In the genomic region with DNA sequence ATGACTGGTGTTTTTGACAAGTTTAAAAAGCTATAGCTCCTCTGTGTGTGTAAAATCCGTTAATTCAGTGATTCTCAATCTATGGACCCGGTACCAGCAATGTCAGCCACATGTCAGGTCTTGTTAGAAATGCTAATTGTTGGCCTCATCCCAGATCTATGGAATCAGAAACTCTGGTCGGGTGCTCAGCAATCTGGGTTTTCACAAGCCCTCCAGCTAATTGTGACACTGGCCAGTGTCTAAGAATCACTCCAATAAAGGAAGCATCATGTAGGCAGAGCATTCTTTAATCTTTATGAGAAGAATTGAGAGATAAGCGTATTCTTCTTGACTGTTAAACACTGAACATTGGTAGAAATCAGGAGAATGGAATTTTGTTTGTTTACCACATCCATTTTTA, we compare ENCODE assay signal across 34 cellular contexts.
"Had no signal": no experiment of that assay in that cellular context is flagged by ENCODE, and none has a peak within 500 bp of the region (broad histone marks: within the 10 kb centered on the region; RNA-seq: fewer than 3 reads in every experiment).

No MANE protein-coding gene starts in this region.

- H3K4me1 ChIP-seq: body of pancreas, breast epithelium had no signal

- H3K27ac Mint-ChIP-seq: activated B cell treated with CpG ODN at 0.5 μM for 24 hours; activated CD4-positive, alpha-beta memory T cell treated with anti-CD3 and anti-CD28 coated beads for 36 hours; activated CD4-positive, alpha-beta T cell treated with anti-CD3 and anti-CD28 coated beads, Interleukin-2, amount 10 ng/mL, durations not matched to agents 24 days and 14 days; activated CD8-positive, alpha-beta T cell treated with anti-CD3 and anti-CD28 coated beads for 36 hours; activated naive CD4-positive, alpha-beta T cell treated with anti-CD3 and anti-CD28 coated beads for 36 hours; activated naive CD4-positive, alpha-beta T cell treated with anti-CD3 and anti-CD28 coated beads, Interleukin-2, amount 50 U/mL, for 72 hours; activated naive CD8-positive, alpha-beta T cell treated with anti-CD3 and anti-CD28 coated beads for 36 hours; activated T-cell treated with anti-CD3 and anti-CD28 coated beads, Interleukin-2, amount 50 U/mL, for 72 hours; activated T-helper 1 cell treated with anti-CD3 and anti-CD28 coated beads, Interleukin-12 subunit alpha, Interleukin-12 subunit beta, Interleukin-2, Interleukin-4 antibody, amounts not matched to agents 30 ng/mL and 10 ng/mL and 1 ng/mL, durations not matched to agents 14 hours and 24 hours and 36 hours; activated T-helper 17 cell treated with anti-CD3 and anti-CD28 coated beads, Interleukin-2, amount 50 U/mL, for 72 hours; T-helper 1 cell treated with Interleukin-12 subunit alpha and Interleukin-12 subunit beta and Interleukin-4 antibody, amounts not matched to agents 30 μg/mL and 1 μg/mL, for 36 hours; T-helper 2 cell treated with Interferon-gamma antibody and Interleukin-4, amounts not matched to agents 5 μg/mL and 100 μg/mL, for 36 hours had no signal

- DNase-seq: activated B cell treated with CpG ODN at 0.5 μM for 24 hours; activated CD4-positive, alpha-beta memory T cell treated with anti-CD3 and anti-CD28 coated beads for 36 hours; activated CD4-positive, alpha-beta T cell treated with anti-CD3 and anti-CD28 coated beads for 4 hours; activated CD4-positive, alpha-beta T cell treated with anti-CD3 and anti-CD28 coated beads, Interleukin-2, amount 10 ng/mL, durations not matched to agents 24 days and 14 days; activated CD4-positive, alpha-beta T cell treated with anti-CD3 and anti-CD28 coated beads, Interleukin-2, amount 50 U/mL, for 1 hour; activated CD4-positive, alpha-beta T cell treated with anti-CD3 and anti-CD28 coated beads, Interleukin-2, amount 50 U/mL, for 4 hours; activated CD4-positive, CD25-positive, alpha-beta regulatory T cell treated with anti-CD3 and anti-CD28 coated beads, Interleukin-2, amount 50 U/mL, for 72 hours; activated CD8-positive, alpha-beta memory T cell treated with anti-CD3 and anti-CD28 coated beads, Interleukin-2, amount 50 U/mL, for 4 hours; activated CD8-positive, alpha-beta T cell treated with anti-CD3 and anti-CD28 coated beads for 36 hours; activated effector memory CD4-positive, alpha-beta T cell treated with anti-CD3 and anti-CD28 coated beads, Interleukin-2, amount 50 U/mL, for 16 hours; activated gamma-delta T cell treated with Interleukin-2 at 50 U/mL for 16 hours; activated naive CD4-positive, alpha-beta T cell; activated naive CD4-positive, alpha-beta T cell treated with anti-CD3 and anti-CD28 coated beads for 36 hours; activated naive CD4-positive, alpha-beta T cell treated with anti-CD3 and anti-CD28 coated beads, Interleukin-2, amount 50 U/mL, for 16 hours; activated naive CD8-positive, alpha-beta T cell treated with anti-CD3 and anti-CD28 coated beads for 36 hours; activated T-cell treated with anti-CD3 and anti-CD28 coated beads for 4 hours; activated T-cell treated with anti-CD3 and anti-CD28 coated beads, Interleukin-2, amount 50 U/mL, for 1 hour; activated T-cell treated with anti-CD3 and anti-CD28 coated beads, Interleukin-2, amount 50 U/mL, for 4 hours; activated T-cell treated with anti-CD3 and anti-CD28 coated beads, Interleukin-2, amount 50 U/mL, for 72 hours; amniotic stem cell; aorta; body of pancreas; brain microvascular endothelial cell; central memory CD4-positive, alpha-beta T cell; T-helper 2 cell; T-helper 9 cell had no signal

- H3K36me3 ChIP-seq: adrenal gland, brain microvascular endothelial cell had no signal

- H3K27ac ChIP-seq: adrenal gland, body of pancreas, brain microvascular endothelial cell, breast epithelium, VCaP had no signal

- H3K27me3 ChIP-seq: adrenal gland, body of pancreas, brain microvascular endothelial cell, breast epithelium had no signal

- H3K9me3 ChIP-seq: adrenal gland, body of pancreas had no signal

- H3K9me3 Mint-ChIP-seq: activated B cell treated with CpG ODN at 0.5 μM for 24 hours; activated CD4-positive, alpha-beta memory T cell treated with anti-CD3 and anti-CD28 coated beads for 36 hours; activated CD4-positive, alpha-beta T cell treated with anti-CD3 and anti-CD28 coated beads, Interleukin-2, amount 10 ng/mL, durations not matched to agents 24 days and 14 days; activated CD8-positive, alpha-beta T cell treated with anti-CD3 and anti-CD28 coated beads for 36 hours; activated naive CD4-positive, alpha-beta T cell treated with anti-CD3 and anti-CD28 coated beads for 36 hours; activated naive CD8-positive, alpha-beta T cell treated with anti-CD3 and anti-CD28 coated beads for 36 hours; activated T-cell treated with anti-CD3 and anti-CD28 coated beads, Interleukin-2, amount 50 U/mL, for 4 hours; activated T-helper 1 cell treated with anti-CD3 and anti-CD28 coated beads, Interleukin-12 subunit alpha, Interleukin-12 subunit beta, Interleukin-2, Interleukin-4 antibody, amounts not matched to agents 30 ng/mL and 10 ng/mL and 1 ng/mL, durations not matched to agents 14 hours and 24 hours and 36 hours; T-helper 1 cell treated with Interleukin-12 subunit alpha and Interleukin-12 subunit beta and Interleukin-4 antibody, amounts not matched to agents 30 μg/mL and 1 μg/mL, for 36 hours; T-helper 2 cell treated with Interferon-gamma antibody and Interleukin-4, amounts not matched to agents 5 μg/mL and 100 μg/mL, for 36 hours had no signal

- H3K4me3 ChIP-seq: adrenal gland, body of pancreas, breast epithelium had no signal

- H3K36me3 Mint-ChIP-seq: activated CD4-positive, alpha-beta memory T cell treated with anti-CD3 and anti-CD28 coated beads for 36 hours; activated naive CD4-positive, alpha-beta T cell treated with anti-CD3 and anti-CD28 coated beads, Interleukin-2, amount 50 U/mL, for 72 hours; activated naive CD8-positive, alpha-beta T cell treated with anti-CD3 and anti-CD28 coated beads for 36 hours had no signal

- H3K4me3 Mint-ChIP-seq: activated B cell treated with CpG ODN at 0.5 μM for 24 hours; activated CD4-positive, alpha-beta memory T cell treated with anti-CD3 and anti-CD28 coated beads for 36 hours; activated CD4-positive, alpha-beta T cell treated with anti-CD3 and anti-CD28 coated beads, Interleukin-2, amount 10 ng/mL, durations not matched to agents 24 days and 14 days; activated CD8-positive, alpha-beta T cell treated with anti-CD3 and anti-CD28 coated beads for 36 hours; activated naive CD4-positive, alpha-beta T cell treated with anti-CD3 and anti-CD28 coated beads for 36 hours; activated naive CD8-positive, alpha-beta T cell treated with anti-CD3 and anti-CD28 coated beads for 36 hours; activated T-cell treated with anti-CD3 and anti-CD28 coated beads, Interleukin-2, amount 50 U/mL, for 4 hours; activated T-cell treated with anti-CD3 and anti-CD28 coated beads, Interleukin-2, amount 50 U/mL, for 72 hours; activated T-helper 1 cell treated with anti-CD3 and anti-CD28 coated beads, Interleukin-12 subunit alpha, Interleukin-12 subunit beta, Interleukin-2, Interleukin-4 antibody, amounts not matched to agents 30 ng/mL and 10 ng/mL and 1 ng/mL, durations not matched to agents 14 hours and 24 hours and 36 hours; activated T-helper 17 cell treated with anti-CD3 and anti-CD28 coated beads, Interleukin-2, amount 50 U/mL, for 72 hours; T-helper 1 cell treated with Interleukin-12 subunit alpha and Interleukin-12 subunit beta and Interleukin-4 antibody, amounts not matched to agents 30 μg/mL and 1 μg/mL, for 36 hours; T-helper 2 cell treated with Interferon-gamma antibody and Interleukin-4, amounts not matched to agents 5 μg/mL and 100 μg/mL, for 36 hours had no signal

- ATAC-seq: activated CD8-positive, alpha-beta T cell treated with anti-CD3 and anti-CD28 coated beads for 36 hours; activated naive CD4-positive, alpha-beta T cell treated with anti-CD3 and anti-CD28 coated beads, Interleukin-2, amount 50 U/mL, for 72 hours; activated T-cell treated with anti-CD3 and anti-CD28 coated beads, Interleukin-2, amount 50 U/mL, for 4 hours; activated T-cell treated with anti-CD3 and anti-CD28 coated beads, Interleukin-2, amount 50 U/mL, for 72 hours; activated T-helper 17 cell treated with anti-CD3 and anti-CD28 coated beads, Interleukin-2, amount 50 U/mL, for 72 hours; body of pancreas had no signal

- H3K27me3 Mint-ChIP-seq: activated B cell treated with CpG ODN at 0.5 μM for 24 hours; activated CD4-positive, alpha-beta memory T cell treated with anti-CD3 and anti-CD28 coated beads for 36 hours; activated CD4-positive, alpha-beta T cell treated with anti-CD3 and anti-CD28 coated beads, Interleukin-2, amount 10 ng/mL, durations not matched to agents 24 days and 14 days; activated CD8-positive, alpha-beta T cell treated with anti-CD3 and anti-CD28 coated beads for 36 hours; activated naive CD8-positive, alpha-beta T cell treated with anti-CD3 and anti-CD28 coated beads for 36 hours; activated T-helper 17 cell treated with anti-CD3 and anti-CD28 coated beads, Interleukin-2, amount 50 U/mL, for 72 hours had no signal

- H3K4me1 Mint-ChIP-seq: activated B cell treated with CpG ODN at 0.5 μM for 24 hours; activated CD4-positive, alpha-beta T cell treated with anti-CD3 and anti-CD28 coated beads, Interleukin-2, amount 10 ng/mL, durations not matched to agents 24 days and 14 days; activated naive CD8-positive, alpha-beta T cell treated with anti-CD3 and anti-CD28 coated beads for 36 hours; activated T-helper 17 cell treated with anti-CD3 and anti-CD28 coated beads, Interleukin-2, amount 50 U/mL, for 72 hours had no signal
